In genomic region chr19:8390617-8390981, GRCh38 we compare ENCODE assay signal across 8 cellular contexts. TPM values are rescaled to one million over a fixed set of nuclear protein-coding genes. Genes with fewer than 3 reads are reported as not detected.
DNase-seq lines count a peak whose midpoint lies in the region; ATAC-seq lines count a peak whose summit lies in the region.

No MANE protein-coding gene starts in this region.

- H3K4me3 Mint-ChIP-seq in activated T-cell treated with anti-CD3 and anti-CD28 coated beads, Interleukin-2, amount 50 U/mL, for 4 hours, result peak overlapping the region; percentile 72

- H3K36me3 Mint-ChIP-seq in activated T-cell treated with anti-CD3 and anti-CD28 coated beads, Interleukin-2, amount 50 U/mL, for 4 hours (ENCODE audit: insufficient read depth), result no peaks in the 10 kb centered on the region

- H3K9me3 ChIP-seq in esophagus (ENCODE audit: control insufficient read depth in 2 of 2, insufficient read depth in 1 of 2, low read depth in 1 of 2, low read length in 1 of 2) (no peaks in the 10 kb centered on the region), mucosa of stomach (ENCODE audit: control insufficient read depth, low read length) (no peaks in the 10 kb centered on the region)

- peak; percentile 95 for DNase-seq in DMS 273 (lab: John Stamatoyannopoulos, UW; ENCODE audit: unreplicated experiment)
- peak; percentile 88 for DNase-seq in HuH-7.5 (ENCODE audit: low spot score)
- peak; percentile 76 for DNase-seq in OCI-M2 (lab: John Stamatoyannopoulos, UW; ENCODE audit: unreplicated experiment)
- peak; percentile 90 for DNase-seq in activated T-cell treated with anti-CD3 and anti-CD28 coated beads, Interleukin-2, amount 50 U/mL, for 4 hours
- DNase-seq in stimulated activated CD8-positive, alpha-beta memory T cell treated with anti-CD3 and anti-CD28 coated beads, Interleukin-4, amount 100 ng/mL, for 4 hours (ENCODE audit: low read depth in 2 of 2, low spot score in 1 of 2), result peak; percentile 79 to 89

- H3K27me3 ChIP-seq in esophagus (ENCODE audit: control insufficient read depth in 1 of 2, insufficient read depth in 2 of 2, low read length in 2 of 2) (no peaks in the 10 kb centered on the region), mucosa of stomach (ENCODE audit: control insufficient read depth, insufficient read depth, low read length) (no peaks in the 10 kb centered on the region)

- H3K4me1 ChIP-seq in esophagus (ENCODE audit: control insufficient read depth in 2 of 2, insufficient read depth in 2 of 2, low read length in 1 of 2) (peaks cover 3 to 25% of the 10 kb centered on the region in 2 donors), mucosa of stomach (ENCODE audit: control insufficient read depth, insufficient read depth, low read length) (peaks cover 47% of the 10 kb centered on the region)

- peaks cover 17% of the 10 kb centered on the region for H3K4me1 Mint-ChIP-seq in activated T-cell treated with anti-CD3 and anti-CD28 coated beads, Interleukin-2, amount 50 U/mL, for 4 hours (ENCODE audit: low read depth)

- peak overlapping the region; percentile 69 to 98 for H3K4me3 ChIP-seq in esophagus (ENCODE audit: low read depth in 1 of 2, low read length in 2 of 2)
- H3K4me3 ChIP-seq in mucosa of stomach (ENCODE audit: low read length), result peak overlapping the region; percentile 74

- peaks cover 0 to 2% of the 10 kb centered on the region in 2 donors for H3K36me3 ChIP-seq in esophagus (ENCODE audit: control insufficient read depth in 2 of 2, insufficient read depth in 2 of 2, low read length in 1 of 2)
- H3K36me3 ChIP-seq in mucosa of stomach (ENCODE audit: control insufficient read depth, insufficient read depth, low read length), result no peaks in the 10 kb centered on the region

- peak overlapping the region; percentile 99 to 100 for H3K27ac ChIP-seq in esophagus (ENCODE audit: low read depth in 2 of 2, low read length in 1 of 2)

- no peaks in the 10 kb centered on the region for H3K27me3 Mint-ChIP-seq in activated T-cell treated with anti-CD3 and anti-CD28 coated beads, Interleukin-2, amount 50 U/mL, for 4 hours (ENCODE audit: low read depth)

- peak; percentile 32 for ATAC-seq in GM21528 (IDR thresholded peaks at IDR 0.05; ENCODE audit: low FRiP score, unreplicated experiment)
- peak; percentile 63 to 70 for ATAC-seq in activated T-cell treated with anti-CD3 and anti-CD28 coated beads, Interleukin-2, amount 50 U/mL, for 4 hours

- H3K9me3 Mint-ChIP-seq in activated T-cell treated with anti-CD3 and anti-CD28 coated beads, Interleukin-2, amount 50 U/mL, for 4 hours, result no peaks in the 10 kb centered on the region

- H3K9ac ChIP-seq in mucosa of stomach (ENCODE audit: low read length), result peak overlapping the region; percentile 99

- WGBS in esophagus, 2 donors, result 0 to 1% methylated on average over 24 to 28 of the region's 28 CpGs

RNA-seq across cellular contexts. Expression of gene RAB11B, which starts 0.4 kb away (rescaled TPM):
- total RNA-seq in activated T-cell treated with anti-CD3 and anti-CD28 coated beads, Interleukin-2, amount 50 U/mL, for 4 hours, result 10 to 100 TPM; 69.5 to 73.9 (median 71.4) TPM
- polyA plus RNA-seq in esophagus, result 10 to 100 TPM; 60.8 to 75.3 TPM

RNA-seq across cellular contexts. Expression of gene MARCHF2, which starts 22.5 kb away (rescaled TPM):
- 1 to 10 TPM; 6.4 to 9.5 (median 6.7) TPM for total RNA-seq in activated T-cell treated with anti-CD3 and anti-CD28 coated beads, Interleukin-2, amount 50 U/mL, for 4 hours
- 10 to 100 TPM; 22.0 to 29.0 TPM for polyA plus RNA-seq in esophagus

RNA-seq across cellular contexts. Expression of gene ANGPTL4, which starts 26.6 kb away (rescaled TPM):
- under 1 TPM in 1 of 3 donors, not detected in 2; 0.24 TPM for total RNA-seq in activated T-cell treated with anti-CD3 and anti-CD28 coated beads, Interleukin-2, amount 50 U/mL, for 4 hours
- 100 to 1,000 TPM in 1 of 2 donors, 10 to 100 TPM in 1; 27.2 to 126 TPM for polyA plus RNA-seq in esophagus

RNA-seq across cellular contexts. Expression of gene KANK3, which starts 47.5 kb away (rescaled TPM):
- under 1 TPM in 2 of 3 donors, not detected in 1; 0.41 to 0.43 TPM for total RNA-seq in activated T-cell treated with anti-CD3 and anti-CD28 coated beads, Interleukin-2, amount 50 U/mL, for 4 hours
- polyA plus RNA-seq in esophagus, result 1 to 10 TPM; 4.2 to 5.2 TPM

RNA-seq across cellular contexts. Expression of gene HNRNPM, which starts 54.2 kb away (rescaled TPM):
- total RNA-seq in activated T-cell treated with anti-CD3 and anti-CD28 coated beads, Interleukin-2, amount 50 U/mL, for 4 hours, result 100 to 1,000 TPM; 448 to 486 (median 453) TPM
- polyA plus RNA-seq in esophagus, result 100 to 1,000 TPM in 1 of 2 donors, 10 to 100 TPM in 1; 49.9 to 134 TPM

Comparison
In these comparisons a context has a peak if more than half of its experiments do, and no peak if none do; other contexts are left out.
1. Peak in every context shown above with its lines: DNase-seq, ATAC-seq, H3K4me3 ChIP-seq and H3K27ac ChIP-seq.